Comparison of ENCODE assay signal across 9 cellular contexts in the genomic region with DNA sequence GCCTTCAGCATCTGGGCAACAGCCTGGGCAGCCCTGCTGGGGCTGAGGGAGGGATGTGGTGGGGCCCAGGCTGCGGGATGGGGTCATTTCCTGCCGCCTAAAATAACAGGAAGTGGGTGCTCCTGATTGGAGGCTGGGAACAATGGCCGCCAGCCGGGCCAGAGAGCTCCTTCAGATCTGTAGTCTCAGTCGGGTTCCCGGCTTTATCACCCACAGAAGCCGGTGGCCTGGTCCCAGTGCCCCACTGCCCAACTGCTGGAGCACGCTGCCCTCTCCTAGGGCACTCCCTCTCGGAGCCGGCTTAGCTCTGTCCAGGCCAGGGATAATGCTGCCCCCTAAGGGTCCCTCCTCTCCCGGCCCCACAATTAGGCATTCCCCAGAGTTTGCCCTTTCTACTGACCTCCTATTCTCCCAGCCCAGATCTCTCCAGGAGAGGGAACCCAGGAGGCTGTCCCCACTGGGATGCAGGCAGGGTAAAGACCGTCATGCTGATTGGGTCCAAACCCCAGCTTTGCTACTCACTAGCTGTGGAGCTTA. TPM values are rescaled to one million over a fixed set of nuclear protein-coding genes. Genes with fewer than 3 reads are reported as not detected.
DNase-seq lines count a peak whose midpoint lies in the region; ATAC-seq and TF ChIP-seq lines count a peak whose summit lies in the region.
"Had no signal": no experiment of that assay in that cellular context is flagged by ENCODE, and none has a peak within 500 bp of the region (broad histone marks: within the 10 kb centered on the region; RNA-seq: fewer than 3 reads in every experiment).

No MANE protein-coding gene starts in this region.

- DNase-seq in DMS 273 (lab: John Stamatoyannopoulos, UW; ENCODE audit: unreplicated experiment) (peak; percentile 46), DMS 273 treated with DMSO at 0.1 percent for 48 hours (lab: John Stamatoyannopoulos, UW) (no peak), NCI-H510A treated with DMSO at 0.1 percent for 48 hours (lab: John Stamatoyannopoulos, UW) (peak; percentile 41), epithelial cell of esophagus (ENCODE audit: low read depth) (peak; percentile 64), mucosa of descending colon (peak; percentile 55 to 85 (median 71))
- DNase-seq in activated CD8-positive, alpha-beta memory T cell treated with anti-CD3 and anti-CD28 coated beads, Interleukin-2, amount 50 U/mL, for 4 hours = peak; percentile 44

- TF ChIP-seq CTCF in epithelial cell of esophagus (IDR thresholded peaks at IDR 0.05; ENCODE audit: insufficient read depth, low read depth, low read length, missing control alignments) (no peak), mucosa of descending colon (IDR thresholded peaks at IDR 0.05) (no peak)

- H3K36me3 ChIP-seq in mucosa of descending colon (ENCODE audit: low read depth) (no peaks in the 10 kb centered on the region), stomach smooth muscle (ENCODE audit: control insufficient read depth in 2 of 2, insufficient read depth in 2 of 2, low read length in 2 of 2) (peaks cover 3 to 8% of the 10 kb centered on the region in 2 donors)

- peak overlapping the region; percentile 39 for H3K4me3 ChIP-seq in epithelial cell of esophagus (ENCODE audit: low read length)
- no peak overlapping the region for H3K4me3 ChIP-seq in mucosa of descending colon
- H3K4me3 ChIP-seq in stomach smooth muscle (ENCODE audit: low read length in 2 of 2) = peak overlapping the region; percentile 71 to 75

- H3K9ac ChIP-seq in stomach smooth muscle (ENCODE audit: low read length in 2 of 2) = peak overlapping the region; percentile 75

- H3K27me3 ChIP-seq in stomach smooth muscle (ENCODE audit: control insufficient read depth in 1 of 2, insufficient read depth in 2 of 2, low read length in 2 of 2) = no peaks in the 10 kb centered on the region

- ATAC-seq in mucosa of descending colon = peak; percentile 45
- no peak for ATAC-seq in HG02588 (IDR thresholded peaks at IDR 0.05; ENCODE audit: unreplicated experiment)

- H3K9me3 ChIP-seq in mucosa of descending colon (no peaks in the 10 kb centered on the region), stomach smooth muscle (ENCODE audit: control insufficient read depth in 2 of 2, low read length in 2 of 2) (no peaks in the 10 kb centered on the region)

- H3K4me1 ChIP-seq in mucosa of descending colon (ENCODE audit: low read depth) (peaks cover 26% of the 10 kb centered on the region), stomach smooth muscle (ENCODE audit: control insufficient read depth, insufficient read depth, low read length) (peaks cover 71% of the 10 kb centered on the region)

- intact Hi-C loops in mucosa of descending colon (cut with DNase I, micrococcal nuclease) = no loop called here

- peak overlapping the region; percentile 81 for H3K27ac ChIP-seq in stomach smooth muscle (ENCODE audit: low read length)
- H3K27ac ChIP-seq: 22Rv1 had no signal

RNA-seq across cellular contexts. Expression of gene MAP7D1, which starts 5.1 kb away (rescaled TPM):
- total RNA-seq in mucosa of descending colon = 100 to 1,000 TPM in 1 of 3 donors, 10 to 100 TPM in 2; 41.5 to 161 (median 61.9) TPM

RNA-seq across cellular contexts. Expression of gene TRAPPC3, which starts 11.7 kb away (rescaled TPM):
- 10 to 100 TPM; 55.7 to 86.6 (median 57.7) TPM for total RNA-seq in mucosa of descending colon

RNA-seq across cellular contexts. Expression of gene COL8A2, which starts 36.0 kb away (rescaled TPM):
- total RNA-seq in mucosa of descending colon = 1 to 10 TPM in 2 of 3 donors, under 1 TPM in 1; 0.58 to 4.5 (median 1.5) TPM
